Comparison of ENCODE assay signal across 15 cellular contexts in genomic region chr1:8597455-8597854, GRCh38.
DNase-seq lines count a peak whose midpoint lies in the region; ATAC-seq and TF ChIP-seq lines count a peak whose summit lies in the region.
"Had no signal": no experiment of that assay in that cellular context is flagged by ENCODE, and none has a peak within 500 bp of the region (broad histone marks: within the 10 kb centered on the region; RNA-seq: fewer than 3 reads in every experiment).

No MANE protein-coding gene starts in this region.

- ATAC-seq in HG03460 (IDR thresholded peaks at IDR 0.05; ENCODE audit: unreplicated experiment) (no peak), HG03159 (IDR thresholded peaks at IDR 0.05; ENCODE audit: unreplicated experiment) (no peak), HG02981 (IDR thresholded peaks at IDR 0.05; ENCODE audit: unreplicated experiment) (no peak)

- H3K4me2 ChIP-seq in SK-N-SH (peak overlapping the region; percentile 68; the same call in 1 of the 2 replicates), osteoblast (ENCODE audit: insufficient read depth, low read length) (peak overlapping the region; percentile 71)

- DNase-seq in AG10803 (ENCODE audit: low read depth), result peak; percentile 33
- peak; percentile 24 for DNase-seq in SK-N-SH
- no peak for DNase-seq in dorsolateral prefrontal cortex
- no peak for DNase-seq in osteoblast (ENCODE audit: insufficient read length, low spot score, missing footprints)
- DNase-seq in stimulated activated CD4-positive, alpha-beta T cell treated with anti-CD3 and anti-CD28 coated beads, Interleukin-15, amount 100 ng/mL, for 24 hours, result no peak
- DNase-seq: activated CD8-positive, alpha-beta memory T cell treated with anti-CD3 and anti-CD28 coated beads for 24 hours; activated effector memory CD4-positive, alpha-beta T cell treated with Interleukin-2 at 50 U/mL for 16 hours; stimulated activated CD4-positive, alpha-beta T cell treated with anti-CD3 and anti-CD28 coated beads, Interleukin-1b, Interleukin-23, amount 100 ng/mL, for 48 hours had no signal

- H3K4me1 ChIP-seq in SK-N-SH (ENCODE audit: control insufficient read depth in 1 of 2, insufficient read depth in 2 of 2, low read depth in 1 of 2, low read length in 1 of 2), result peaks cover 34 to 38% of the 10 kb centered on the region in 2 experiments; a peak in 3 of 4 replicates
- peaks cover 14% of the 10 kb centered on the region for H3K4me1 ChIP-seq in osteoblast (ENCODE audit: insufficient read depth, low read length)

- H3K27me3 ChIP-seq in SK-N-SH (ENCODE audit: insufficient read depth) (no peaks in the 10 kb centered on the region), dorsolateral prefrontal cortex (no peaks in the 10 kb centered on the region), osteoblast (ENCODE audit: insufficient read depth, low read length) (no peaks in the 10 kb centered on the region)
- H3K27me3 ChIP-seq: SJSA1, tibial nerve had no signal

- H3K27ac ChIP-seq in SK-N-SH (ENCODE audit: low read depth in 2 of 2, low read length in 1 of 2) (peak overlapping the region; percentile 78 to 82), dorsolateral prefrontal cortex (peak overlapping the region; percentile 27 to 91 (median 84)), osteoblast (ENCODE audit: low read depth, low read length) (peak overlapping the region; percentile 23)
- H3K27ac ChIP-seq: SJSA1 had no signal

- peak overlapping the region; percentile 35; the same call in 1 of the 2 replicates for H3K9ac ChIP-seq in SK-N-SH

- no peak for TF ChIP-seq EP300 in SK-N-SH (IDR thresholded peaks at IDR 0.05; ENCODE audit: borderline replicate concordance in 1 of 2, low read depth in 1 of 2, low read length in 1 of 2)

- peaks cover 7% of the 10 kb centered on the region for H3F3A ChIP-seq in SK-N-SH (replicated peaks; ENCODE audit: insufficient read depth)

- WGBS in SK-N-SH (ENCODE audit: low lambda C conversion rate), result 12% methylated on average over 4 of the region's 4 CpGs

- H3K36me3 ChIP-seq in SK-N-SH (replicated peaks in 1 of 2; ENCODE audit: control insufficient read depth in 1 of 2, insufficient read depth in 2 of 2, low read length in 1 of 2), result no peaks in the 10 kb centered on the region
- H3K36me3 ChIP-seq in osteoblast (ENCODE audit: insufficient read depth, low read length), result no peaks in the 10 kb centered on the region
- H3K36me3 ChIP-seq: prostate gland, SJSA1, tibial nerve had no signal

- H3K9me2 ChIP-seq in SK-N-SH, result no peaks in the 10 kb centered on the region

- H4K20me1 ChIP-seq in SK-N-SH (ENCODE audit: insufficient read depth) (peaks cover 4% of the 10 kb centered on the region; the same call in 1 of the 2 replicates), osteoblast (ENCODE audit: insufficient read depth, low read length) (no peaks in the 10 kb centered on the region)

- H3K9me3 ChIP-seq in SK-N-SH (no peaks in the 10 kb centered on the region), osteoblast (ENCODE audit: low read depth, low read length) (no peaks in the 10 kb centered on the region)
- H3K9me3 ChIP-seq: Caco-2, prostate gland, SJSA1, tibial nerve had no signal

- TF ChIP-seq CTCF in AG10803 (conservative IDR thresholded peaks at IDR 0.05; ENCODE audit: low read length), result no peak
- TF ChIP-seq CTCF in SK-N-SH (IDR thresholded peaks at IDR 0.05), result no peak
- TF ChIP-seq CTCF in dorsolateral prefrontal cortex (IDR thresholded peaks at IDR 0.05 in 54 of 56, conservative IDR thresholded peaks at IDR 0.05 in 2 of 56; ENCODE audit: low read depth in 1 of 56, partially characterized antibody in 56 of 56), result no peak
- TF ChIP-seq CTCF in osteoblast (IDR thresholded peaks at IDR 0.05; ENCODE audit: extremely low read depth, low read depth, low read length), result no peak

- intact Hi-C loops in dorsolateral prefrontal cortex (cut with DNase I), result no loop called here

- H3K4me3 ChIP-seq in AG10803 (ENCODE audit: low read length) (no peak overlapping the region), SK-N-SH (ENCODE audit: low read depth in 2 of 2, low read length in 1 of 2) (peak overlapping the region in 1 of 2 experiments; percentile 35; a peak in 1 of 4 replicates), dorsolateral prefrontal cortex (peak overlapping the region in 29 of 59 donors; percentile 4 to 62 (median 43)), osteoblast (ENCODE audit: insufficient read depth, low read length) (no peak overlapping the region)
- H3K4me3 ChIP-seq: prostate gland, SJSA1 had no signal

- H3K79me2 ChIP-seq in SK-N-SH (ENCODE audit: insufficient read depth) (peaks cover 16% of the 10 kb centered on the region), osteoblast (ENCODE audit: insufficient read depth, low read length) (peaks cover 54% of the 10 kb centered on the region)

- CTCF ChIA-PET in SK-N-SH (lab: Yijun Ruan, JAX), result interaction anchor here (0.7 to 2.8 kb wide), 14 partner anchors 9 to 251 kb away, joined by 3 to 18 read pairs (median 4); no protein-coding TSS in a partner anchor

- POLR2A ChIA-PET in SK-N-SH (lab: Yijun Ruan, JAX), result no interaction called here

- H2AFZ ChIP-seq in SK-N-SH (ENCODE audit: low read depth), result no peak overlapping the region
- no peak overlapping the region for H2AFZ ChIP-seq in osteoblast (ENCODE audit: low read length)

- TF ChIP-seq RAD21 in SK-N-SH (IDR thresholded peaks at IDR 0.05; ENCODE audit: low read length), result no peak

TF ChIP-seq in SK-N-SH, 30 proteins besides CTCF, POLR2A, EP300 and RAD21:
- TF ChIP-seq POLR2AphosphoS5 (IDR thresholded peaks at IDR 0.05; ENCODE audit: low read depth, low read length) (no peak), TCF12 (IDR thresholded peaks at IDR 0.05) (0 out of 2 replicates have a peak, but pooled peaks have one; percentile 10)

Comparison
In these comparisons a context has a peak if more than half of its experiments do, and no peak if none do; other contexts are left out.
1. DNase-seq: peak in AG10803 (single experiment) and SK-N-SH (single experiment); none in dorsolateral prefrontal cortex (0 of 10), osteoblast (single experiment) and stimulated activated CD4-positive, alpha-beta T cell treated with anti-CD3 and anti-CD28 coated beads, Interleukin-15, amount 100 ng/mL, for 24 hours (single experiment).
2. H3K27ac ChIP-seq: peak in every context shown above with its lines; median percentile 84 in dorsolateral prefrontal cortex; 80 in SK-N-SH; 23 in osteoblast.